ENCODE assay signal across 1 cellular context in genomic region chr22:42993651-42994275, GRCh38.
TF ChIP-seq lines count a peak whose summit lies in the region.

No MANE protein-coding gene starts in this region.

TF ChIP-seq in HepG2, 621 proteins besides CTCF, POLR2A, EP300 and RAD21 (continued from another document and continues in another):
- TF ChIP-seq HMGXB4 (CRISPR knock-in tag; IDR thresholded peaks at IDR 0.05; ENCODE audit: borderline replicate concordance in 1 of 2, low read depth in 1 of 2) (no peak), ZNF605 (CRISPR knock-in tag; IDR thresholded peaks at IDR 0.05) (0 out of 2 replicates have a peak, but pooled peaks have one; percentile 26), ZC3H13 (CRISPR knock-in tag; IDR thresholded peaks at IDR 0.05) (no peak), REST (IDR thresholded peaks at IDR 0.05; ENCODE audit: borderline replicate concordance in 1 of 2, low read depth in 1 of 2, low read length in 2 of 2) (no peak), HBP1 (CRISPR knock-in tag; IDR thresholded peaks at IDR 0.05; ENCODE audit: low read depth) (no peak), NONO (IDR thresholded peaks at IDR 0.05) (no peak), NONO (CRISPR knock-in tag; conservative IDR thresholded peaks at IDR 0.05) (peak; percentile 46), RFX1 (IDR thresholded peaks at IDR 0.05) (no peak), SPEN (CRISPR knock-in tag; IDR thresholded peaks at IDR 0.05; ENCODE audit: low read depth) (no peak), THAP8 (CRISPR knock-in tag; IDR thresholded peaks at IDR 0.05; ENCODE audit: borderline replicate concordance) (no peak), KDM4B (CRISPR knock-in tag; IDR thresholded peaks at IDR 0.05) (no peak), ZBTB38 (CRISPR knock-in tag; IDR thresholded peaks at IDR 0.05) (0 out of 2 replicates have a peak, but pooled peaks have one; percentile 37), MXD1 (CRISPR knock-in tag; IDR thresholded peaks at IDR 0.05) (no peak), POGK (CRISPR knock-in tag; conservative IDR thresholded peaks at IDR 0.05) (0 out of 2 replicates have a peak, but pooled peaks have one; percentile 53), ZSCAN25 (CRISPR knock-in tag; IDR thresholded peaks at IDR 0.05) (peak; percentile 55; the same call in 1 of the 2 replicates), ZGPAT (CRISPR knock-in tag; IDR thresholded peaks at IDR 0.05) (peak; percentile 75), FOSL1 (CRISPR knock-in tag; IDR thresholded peaks at IDR 0.05; ENCODE audit: borderline replicate concordance) (0 out of 2 replicates have a peak, but pooled peaks have one; percentile 34), ZBTB20 (CRISPR knock-in tag; IDR thresholded peaks at IDR 0.05; ENCODE audit: borderline replicate concordance, low read depth) (0 out of 2 replicates have a peak, but pooled peaks have one; percentile 33), ZNF674 (CRISPR knock-in tag; IDR thresholded peaks at IDR 0.05; ENCODE audit: low read depth) (no peak), ZNF136 (CRISPR knock-in tag; IDR thresholded peaks at IDR 0.05; ENCODE audit: low read depth) (no peak), NPAS2 (CRISPR knock-in tag; IDR thresholded peaks at IDR 0.05; ENCODE audit: borderline replicate concordance) (no peak), ZNF670 (CRISPR knock-in tag; IDR thresholded peaks at IDR 0.05; ENCODE audit: borderline replicate concordance) (no peak), ZBTB26 (CRISPR knock-in tag; IDR thresholded peaks at IDR 0.05; ENCODE audit: borderline replicate concordance) (peak; percentile 96), SMC3 (IDR thresholded peaks at IDR 0.05; ENCODE audit: low read length) (peak; percentile 29; the same call in 1 of the 2 replicates), CENPT (CRISPR knock-in tag; IDR thresholded peaks at IDR 0.05; ENCODE audit: low read depth) (no peak), DMAP1 (CRISPR knock-in tag; IDR thresholded peaks at IDR 0.05) (peak; percentile 67; the same call in 1 of the 2 replicates), ZNF251 (CRISPR knock-in tag; IDR thresholded peaks at IDR 0.05) (no peak), ZMYM4 (CRISPR knock-in tag; IDR thresholded peaks at IDR 0.05) (no peak), ZNF547 (CRISPR knock-in tag; IDR thresholded peaks at IDR 0.05) (no peak), BCL6 (CRISPR knock-in tag; IDR thresholded peaks at IDR 0.05) (peak; percentile 92), REXO4 (CRISPR knock-in tag; IDR thresholded peaks at IDR 0.05; ENCODE audit: borderline replicate concordance) (no peak), ZNF569 (CRISPR knock-in tag; IDR thresholded peaks at IDR 0.05; ENCODE audit: borderline replicate concordance) (no peak), NR1H2 (CRISPR knock-in tag; IDR thresholded peaks at IDR 0.05; ENCODE audit: borderline replicate concordance, low read depth) (no peak), MXD3 (CRISPR knock-in tag; IDR thresholded peaks at IDR 0.05) (no peak), PAF1 (CRISPR knock-in tag; IDR thresholded peaks at IDR 0.05) (no peak), ZNF761 (CRISPR knock-in tag; conservative IDR thresholded peaks at IDR 0.05) (0 out of 2 replicates have a peak, but pooled peaks have one; percentile 15), CBFB (CRISPR knock-in tag; IDR thresholded peaks at IDR 0.05) (peak; percentile 80), CHD2 (IDR thresholded peaks at IDR 0.05; ENCODE audit: low read depth, low read length) (no peak), KDM2A (CRISPR knock-in tag; IDR thresholded peaks at IDR 0.05; ENCODE audit: borderline replicate concordance, low read depth) (peak; percentile 42; the same call in 1 of the 2 replicates), PPARG (CRISPR knock-in tag; conservative IDR thresholded peaks at IDR 0.05) (0 out of 2 replicates have a peak, but pooled peaks have one; percentile 20), ZNF232 (CRISPR knock-in tag; IDR thresholded peaks at IDR 0.05; ENCODE audit: borderline replicate concordance) (0 out of 2 replicates have a peak, but pooled peaks have one; percentile 71), ZNF598 (CRISPR knock-in tag; IDR thresholded peaks at IDR 0.05; ENCODE audit: borderline replicate concordance) (peak; percentile 69; the same call in 1 of the 2 replicates), HOXA3 (CRISPR knock-in tag; IDR thresholded peaks at IDR 0.05) (peak; percentile 78), ZNF557 (CRISPR knock-in tag; IDR thresholded peaks at IDR 0.05) (no peak), ZNF335 (CRISPR knock-in tag; IDR thresholded peaks at IDR 0.05) (no peak), DMTF1 (CRISPR knock-in tag; IDR thresholded peaks at IDR 0.05) (no peak), GLI4 (CRISPR knock-in tag; IDR thresholded peaks at IDR 0.05; ENCODE audit: borderline replicate concordance) (0 out of 2 replicates have a peak, but pooled peaks have one; percentile 24), ZNF772 (CRISPR knock-in tag; IDR thresholded peaks at IDR 0.05) (peak; percentile 51; the same call in 1 of the 2 replicates), DPF2 (CRISPR knock-in tag; IDR thresholded peaks at IDR 0.05; ENCODE audit: borderline replicate concordance, low read depth) (peak; percentile 88), MEF2D (CRISPR knock-in tag; IDR thresholded peaks at IDR 0.05) (0 out of 2 replicates have a peak, but pooled peaks have one; percentile 31), TFDP1 (CRISPR knock-in tag; IDR thresholded peaks at IDR 0.05; ENCODE audit: borderline replicate concordance) (peak; percentile 18; the same call in 1 of the 2 replicates), RCOR2 (CRISPR knock-in tag; IDR thresholded peaks at IDR 0.05) (peak; percentile 69)
